Comparison of ENCODE assay signal across 26 cellular contexts in the genomic region with DNA sequence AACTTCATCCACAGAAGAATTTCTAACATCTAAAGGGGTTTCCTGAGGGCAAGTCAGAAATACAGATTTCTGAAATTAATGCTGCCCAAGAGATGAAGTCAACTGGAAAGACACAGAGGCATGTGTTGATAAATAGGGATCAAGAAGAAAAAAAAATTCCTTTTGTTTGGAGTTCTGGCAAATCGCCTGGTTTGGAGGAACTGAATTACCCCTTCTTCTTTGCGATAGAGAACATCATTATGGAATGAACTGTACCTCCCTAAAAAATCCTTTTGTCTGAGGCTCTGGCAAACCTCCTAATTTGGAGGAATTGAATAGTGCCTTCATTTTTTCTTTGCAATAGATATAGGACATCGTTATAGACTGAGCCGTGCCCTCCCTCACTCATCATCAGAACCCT.
"Had no signal": no experiment of that assay in that cellular context is flagged by ENCODE, and none has a peak within 500 bp of the region (broad histone marks: within the 10 kb centered on the region; RNA-seq: fewer than 3 reads in every experiment).

No MANE protein-coding gene starts in this region.

- DNase-seq: activated CD4-positive, alpha-beta T cell treated with anti-CD3 and anti-CD28 coated beads for 48 hours; activated CD4-positive, alpha-beta T cell treated with anti-CD3 and anti-CD28 coated beads, Interleukin-2, amount 50 U/mL, for 4 hours; activated CD4-positive, CD25-positive, alpha-beta regulatory T cell treated with anti-CD3 and anti-CD28 coated beads, Interleukin-2, amount 50 U/mL, for 72 hours; activated CD8-positive, alpha-beta memory T cell treated with anti-CD3 and anti-CD28 coated beads, Interleukin-2, amount 50 U/mL, for 48 hours; activated CD8-positive, alpha-beta T cell treated with anti-CD3 and anti-CD28 coated beads, Interleukin-2, amount 10 ng/mL, durations not matched to agents 7 days and 5 days; activated naive CD4-positive, alpha-beta T cell treated with anti-CD3 and anti-CD28 coated beads, Interleukin-2, amount 50 U/mL, for 16 hours; activated T-cell treated with anti-CD3 and anti-CD28 coated beads, Interleukin-2, amount 50 U/mL, for 1 hour; amniotic stem cell; brain microvascular endothelial cell; MG63; MV-4-11; NCI-H1092 treated with DMSO at 0.1 percent for 48 hours; NCI-H1417 treated with DMSO at 0.1 percent for 48 hours; NCI-H1694 treated with DMSO at 0.1 percent for 48 hours; NCI-H2029 treated with DMSO at 0.1 percent for 48 hours; NCI-H345; NCI-H510A treated with DMSO at 0.1 percent for 48 hours; NCI-H69; PC-3; SHP77; T-helper 17 cell; T-helper 9 cell had no signal

- H3K27me3 Mint-ChIP-seq: T-helper 17 cell had no signal

- H3K4me1 ChIP-seq: ascending aorta, SJSA1 had no signal

- H3K36me3 ChIP-seq: ascending aorta, brain microvascular endothelial cell, cardiac muscle cell, MG63, SJSA1 had no signal

- H3K9me3 ChIP-seq: ascending aorta, MG63, SJSA1 had no signal

- H3K4me1 Mint-ChIP-seq: T-helper 17 cell, WTC11 had no signal

- H3K27me3 ChIP-seq: ascending aorta, brain microvascular endothelial cell, cardiac muscle cell, MG63, SJSA1 had no signal

- H3K4me3 Mint-ChIP-seq: activated CD8-positive, alpha-beta T cell treated with anti-CD3 and anti-CD28 coated beads, Interleukin-2, amount 10 ng/mL, durations not matched to agents 7 days and 5 days; T-helper 17 cell; WTC11 had no signal

- H3K27ac ChIP-seq: ascending aorta, brain microvascular endothelial cell, cardiac muscle cell, SJSA1 had no signal

- H3K27ac Mint-ChIP-seq: activated CD8-positive, alpha-beta T cell treated with anti-CD3 and anti-CD28 coated beads, Interleukin-2, amount 10 ng/mL, durations not matched to agents 7 days and 5 days; T-helper 17 cell; WTC11 had no signal

- H3K4me3 ChIP-seq: ascending aorta, cardiac muscle cell, MG63, SJSA1 had no signal
